In the genomic region with DNA sequence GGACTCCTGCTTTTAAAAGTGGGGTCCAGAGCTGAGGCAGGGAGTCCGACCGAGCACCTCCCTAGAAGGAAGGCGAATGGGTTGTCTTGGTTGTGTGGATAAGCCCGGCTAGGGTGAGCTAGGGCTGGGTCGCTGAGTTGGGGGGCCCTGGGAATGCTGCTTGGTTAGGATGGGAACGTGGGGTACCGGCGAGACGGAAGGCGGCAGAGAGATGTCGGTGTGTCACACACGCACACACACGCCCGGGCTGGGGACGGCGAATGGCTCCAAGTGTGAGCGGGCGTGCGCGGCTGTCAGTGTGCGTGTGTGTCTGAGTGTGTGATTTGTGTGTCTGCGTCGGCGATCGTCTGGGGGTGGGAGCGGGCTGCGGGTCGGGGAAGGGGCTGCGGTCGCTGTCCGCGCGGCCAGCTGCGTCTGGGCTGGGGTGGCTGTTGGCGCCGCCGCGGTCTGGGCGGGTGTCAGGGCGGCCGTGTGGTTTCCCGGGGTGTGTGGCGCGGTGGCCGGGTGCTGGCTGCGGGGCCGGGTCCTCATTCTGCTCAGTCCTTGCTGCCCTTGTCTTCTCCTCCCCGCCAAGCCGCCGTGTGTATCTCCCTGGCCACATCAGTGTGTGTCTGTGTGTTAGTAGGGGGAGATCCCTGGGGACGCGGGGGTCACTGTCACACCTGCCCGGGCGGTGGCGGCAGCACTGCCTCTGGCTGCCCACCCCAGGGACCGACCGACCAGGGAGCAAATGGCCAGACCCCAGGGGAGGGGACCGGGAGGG, we compare ENCODE assay signal across 8 cellular contexts. TPM values are rescaled to one million over a fixed set of nuclear protein-coding genes. Genes with fewer than 3 reads are reported as not detected.
DNase-seq lines count a peak whose midpoint lies in the region; ATAC-seq, FAIRE-seq and TF ChIP-seq lines count a peak whose summit lies in the region.

No MANE protein-coding gene starts in this region.

- CTCF ChIA-PET in A549 (lab: Yijun Ruan, JAX), result interaction anchor here (1.9 to 17.9 kb wide), 5 partner anchors 9 to 410 kb away, joined by 3 to 319 read pairs (median 10); partner anchors contain the start of genes ADAM15 and EFNA4
- CTCF ChIA-PET in HepG2 (lab: Yijun Ruan, JAX; ENCODE audit: low intra/inter-chr PET ratio, low total read pairs), result no interaction called here

- H3K9ac ChIP-seq in GM23248 (no peak overlapping the region), HepG2 (ENCODE audit: insufficient read depth, low read depth, low read length) (no peak overlapping the region)

- TF ChIP-seq EP300 in A549 (IDR thresholded peaks at IDR 0.05), result no peak
- TF ChIP-seq EP300 in HepG2 (IDR thresholded peaks at IDR 0.05; ENCODE audit: low read depth in 2 of 2, low read length in 2 of 2), result no peak
- no peak for TF ChIP-seq EP300 in HepG2 (CRISPR knock-in tag; IDR thresholded peaks at IDR 0.05; ENCODE audit: borderline replicate concordance)

- in situ Hi-C loops in GM23248 (cut with MboI) (no loop called here), HepG2 (cut with HindIII; ENCODE audit: extremely low pct_ligation_motif_present, low pct_unique_long_range_greater_than_20kb) (no loop called here)

- no peak for TF ChIP-seq RAD21 in A549 (conservative IDR thresholded peaks at IDR 0.05 in 1 of 2, IDR thresholded peaks at IDR 0.05 in 1 of 2)
- no peak for TF ChIP-seq RAD21 in HepG2 (CRISPR knock-in tag; IDR thresholded peaks at IDR 0.05)

- H3K4me2 ChIP-seq in A549 (peak overlapping the region; percentile 99), GM23248 (ENCODE audit: unreplicated experiment) (peak overlapping the region; percentile 73), HepG2 (ENCODE audit: low read depth, low read length) (peak overlapping the region; percentile 90)

- peaks cover 47% of the 10 kb centered on the region for H3K27me3 Mint-ChIP-seq in activated T-cell treated with anti-CD3 and anti-CD28 coated beads, Interleukin-2, amount 50 U/mL, for 24 hours

- H3K4me3 ChIP-seq in A549, result peak overlapping the region; percentile 55
- H3K4me3 ChIP-seq in GM23248, result no peak overlapping the region; the same call in 1 of the 2 replicates
- H3K4me3 ChIP-seq in HepG2 (replicated peaks in 1 of 3; ENCODE audit: insufficient read depth in 1 of 3, low read depth in 2 of 3, low read length in 3 of 3), result peak overlapping the region; percentile 41 to 70 (median 50)

- ATAC-seq in A549, result peak in 1 of 2 experiments; percentile 35; a peak in 3 of 6 replicates
- peak; percentile 15 for ATAC-seq in HepG2
- no peak for ATAC-seq in HG03135 (IDR thresholded peaks at IDR 0.05; ENCODE audit: unreplicated experiment)
- ATAC-seq in HG03196 (IDR thresholded peaks at IDR 0.05; ENCODE audit: unreplicated experiment), result no peak
- no peak for ATAC-seq in HG03571 (IDR thresholded peaks at IDR 0.05; ENCODE audit: unreplicated experiment)

- H3K36me3 Mint-ChIP-seq in activated T-cell treated with anti-CD3 and anti-CD28 coated beads, Interleukin-2, amount 50 U/mL, for 24 hours (ENCODE audit: low read depth), result no peaks in the 10 kb centered on the region

- DNase-seq in A549 (ENCODE audit: low read depth in 1 of 2, low spot score in 1 of 2) (no peak), GM23248 (no peak), HepG2 (ENCODE audit: low spot score) (no peak)
- DNase-seq in activated T-cell treated with anti-CD3 and anti-CD28 coated beads, Interleukin-2, amount 50 U/mL, for 24 hours, result peak; percentile 51
- no peak for DNase-seq in central memory CD4-positive, alpha-beta T cell

- peaks cover 7% of the 10 kb centered on the region for H3F3A ChIP-seq in GM23248 (ENCODE audit: insufficient read depth)

- peaks cover 45% of the 10 kb centered on the region for H3K4me1 Mint-ChIP-seq in activated T-cell treated with anti-CD3 and anti-CD28 coated beads, Interleukin-2, amount 50 U/mL, for 24 hours (ENCODE audit: low read depth)

- no peaks in the 10 kb centered on the region for H4K20me1 ChIP-seq in GM23248 (ENCODE audit: insufficient read depth)
- H4K20me1 ChIP-seq in HepG2 (ENCODE audit: insufficient read depth, low read length), result peaks cover 4% of the 10 kb centered on the region; the same call in 1 of the 2 replicates

- peaks cover 51% of the 10 kb centered on the region for H3K4me1 ChIP-seq in A549
- peaks cover 5% of the 10 kb centered on the region; the same call in 1 of the 2 replicates for H3K4me1 ChIP-seq in GM23248 (ENCODE audit: insufficient read depth)
- peaks cover 67% of the 10 kb centered on the region for H3K4me1 ChIP-seq in HepG2 (ENCODE audit: insufficient read depth, low read length)

- POLR2A ChIA-PET in A549 (lab: Yijun Ruan, JAX), result no interaction called here
- POLR2A ChIA-PET in HepG2 (lab: Yijun Ruan, JAX), result interaction anchor here (1.0 to 2.3 kb wide), 3 partner anchors 9 to 16 kb away, joined by 3 to 10 read pairs (median 4); partner anchors contain the start of gene EFNA4

- FAIRE-seq in A549 (lab: Jason Lieb, UNC) (no peak), HepG2 (lab: Jason Lieb, UNC) (no peak)

- no peaks in the 10 kb centered on the region for H3K9me3 ChIP-seq in A549
- no peaks in the 10 kb centered on the region for H3K9me3 ChIP-seq in GM23248 (ENCODE audit: low read depth)
- no peaks in the 10 kb centered on the region for H3K9me3 ChIP-seq in HepG2 (ENCODE audit: low read length)

- H3K36me3 ChIP-seq in GM23248 (ENCODE audit: low read depth) (no peaks in the 10 kb centered on the region), HepG2 (replicated peaks in 1 of 2; ENCODE audit: control insufficient read depth in 1 of 2, insufficient read depth in 2 of 2, low read length in 2 of 2) (no peaks in the 10 kb centered on the region)

- intact Hi-C loops in HepG2 (cut with micrococcal nuclease; ENCODE audit: unreplicated experiment), result loop anchor here (5.0 to 10.0 kb wide), 2 partner anchors 32 to 175 kb away; no protein-coding TSS in a partner anchor

- H3K27ac ChIP-seq in A549 (peak overlapping the region in 1 of 2 experiments; percentile 43; a peak in 3 of 6 replicates), GM23248 (no peak overlapping the region), HepG2 (ENCODE audit: extremely low read length, insufficient read depth, low read length) (no peak overlapping the region)

- H3K4me3 Mint-ChIP-seq in activated T-cell treated with anti-CD3 and anti-CD28 coated beads, Interleukin-2, amount 50 U/mL, for 24 hours, result peak overlapping the region; percentile 65

- peak overlapping the region; percentile 53 for H3K27ac Mint-ChIP-seq in activated T-cell treated with anti-CD3 and anti-CD28 coated beads, Interleukin-2, amount 50 U/mL, for 24 hours

- WGBS in A549 (ENCODE audit: missing lambda C conversion rate), result 7% methylated on average over 21 of the region's 58 CpGs
- WGBS in GM23248 (ENCODE audit: low coverage in 1 of 2, low lambda C conversion rate in 2 of 2, missing lambda C conversion rate in 2 of 2), 2 experiments, result 1 to 2% methylated on average over 31 to 56 of the region's 58 CpGs
- WGBS in HepG2 (ENCODE audit: low lambda C conversion rate), result 2% methylated on average over 27 of the region's 58 CpGs

- H2AFZ ChIP-seq in GM23248 (no peak overlapping the region), HepG2 (ENCODE audit: low read length) (no peak overlapping the region)

- TF ChIP-seq CTCF in A549 (IDR thresholded peaks at IDR 0.05), result no peak
- TF ChIP-seq CTCF in HepG2 (CRISPR knock-in tag; IDR thresholded peaks at IDR 0.05), result no peak

- no peaks in the 10 kb centered on the region for H3K9me3 Mint-ChIP-seq in activated T-cell treated with anti-CD3 and anti-CD28 coated beads, Interleukin-2, amount 50 U/mL, for 24 hours

- no peaks in the 10 kb centered on the region for H3K9me2 ChIP-seq in GM23248 (ENCODE audit: insufficient read depth)

- no TSS peak for BruUV-seq in HepG2 (replicated peaks; lab: Mats Ljungman, UMichigan)

- H3K79me2 ChIP-seq in GM23248 (ENCODE audit: insufficient read depth), result no peaks in the 10 kb centered on the region
- no peaks in the 10 kb centered on the region for H3K79me2 ChIP-seq in HepG2 (ENCODE audit: insufficient read depth, low read length)

- no peak for TF ChIP-seq POLR2A in A549 (IDR thresholded peaks at IDR 0.05; ENCODE audit: low read length)
- no peak for TF ChIP-seq POLR2A in HepG2 (IDR thresholded peaks at IDR 0.05; ENCODE audit: insufficient read depth in 1 of 2, low read depth in 2 of 2, low read length in 2 of 2)

- H3K27me3 ChIP-seq in GM23248 (replicated peaks; ENCODE audit: insufficient read depth), result peaks cover 49% of the 10 kb centered on the region
- H3K27me3 ChIP-seq in HepG2 (ENCODE audit: control insufficient read depth in 1 of 2, insufficient read depth in 2 of 2, low read length in 2 of 2), result peaks cover 28 to 93% of the 10 kb centered on the region in 2 experiments

RNA-seq across cellular contexts. Expression of gene EFNA3, which starts 1.0 kb away (rescaled TPM):
- polyA plus RNA-seq in A549 (2011; rRNA removed) (1.9 and 2.6 TPM in 2 replicates), A549 (2017; fragmentation: RNase III; extraction: RNeasy Plus Mini Kit Qiagen cat#74134 plus additional on column Dnase treatment) (2.0 to 3.2 TPM (median 2.7 TPM) in 3 replicates), GM23248 (2016; fragmentation: Nextera tagmentation; extraction: Ambion mirVana) (2.5 and 2.7 TPM in 2 replicates), HepG2 (2011; rRNA removed) (5.7 and 6.8 TPM in 2 replicates)
- polyA plus RNA-seq in A549 (2012; cell fraction: cytosol; rRNA removed), result 2.6 and 3.0 TPM in 2 replicates
- 2.7 and 3.3 TPM in 2 replicates for polyA plus RNA-seq in A549 (2012; cell fraction: nucleus; rRNA removed)
- 2.6 and 4.0 TPM in 2 replicates for polyA minus RNA-seq in A549 (2011; rRNA and poly(A)+ RNA removed)
- total RNA-seq in GM23248 (2014; rRNA removed; shearing (Covaris generic)), result 1.4 and 3.0 TPM in 2 replicates
- total RNA-seq in HepG2 (2016; rRNA removed; fragmentation: Illumina TruSeq; extraction: Trizol), result 1.0 and 1.6 TPM in 2 replicates
- 0.62 and 0.71 TPM in 2 replicates for total RNA-seq in HepG2 (2016; cell fraction: cytosol; rRNA removed; fragmentation: Illumina TruSeq; extraction: Trizol; ENCODE audit: low read depth)
- total RNA-seq in HepG2 (2016; cell fraction: insoluble cytoplasmic fraction; rRNA removed; fragmentation: Illumina TruSeq; extraction: Trizol), result 1.1 and 1.4 TPM in 2 replicates
- total RNA-seq in HepG2 (2016; cell fraction: membrane; rRNA removed; fragmentation: Illumina TruSeq; extraction: Trizol), result 1.1 TPM in 2 replicates
- 0.22 and 0.34 TPM in 2 replicates for total RNA-seq in HepG2 (2016; cell fraction: nucleus; rRNA removed; fragmentation: Illumina TruSeq; extraction: Trizol)
- polyA plus RNA-seq in HepG2 (2011; cell fraction: cytosol; rRNA removed), result 3.6 and 6.1 TPM in 2 replicates
- polyA plus RNA-seq in HepG2 (2011; cell fraction: nucleus; rRNA removed), result 6.0 and 6.7 TPM in 2 replicates
- polyA plus RNA-seq in HepG2 (2012), result 4.7 and 5.0 TPM in 2 replicates
- polyA plus RNA-seq in HepG2 (2016; cell fraction: cytosol; fragmentation: Illumina TruSeq; extraction: Trizol; ENCODE audit: low read depth), result 0.71 and 0.87 TPM in 2 replicates
- 1.6 and 1.7 TPM in 2 replicates for polyA plus RNA-seq in HepG2 (2016; cell fraction: insoluble cytoplasmic fraction; fragmentation: Illumina TruSeq; extraction: Trizol; ENCODE audit: low read depth)
- polyA plus RNA-seq in HepG2 (2016; cell fraction: membrane; fragmentation: Illumina TruSeq; extraction: Trizol; ENCODE audit: low read depth), result 0.94 and 1.0 TPM in 2 replicates
- 1.4 and 2.1 TPM in 2 replicates for polyA plus RNA-seq in HepG2 (2016; cell fraction: nucleus; fragmentation: Illumina TruSeq; extraction: Trizol; ENCODE audit: insufficient read depth, low read depth)
- 8.7 and 10.6 TPM in 2 replicates for polyA minus RNA-seq in HepG2 (2011; rRNA and poly(A)+ RNA removed; ENCODE audit: low replicate concordance)
- 1.8 and 2.5 TPM in 2 replicates for polyA minus RNA-seq in HepG2 (2011; cell fraction: cytosol; rRNA and poly(A)+ RNA removed)
- 1.2 TPM in 1 of 2 replicates, not detected in the other for polyA minus RNA-seq in HepG2 (2011; cell fraction: nucleus; rRNA and poly(A)+ RNA removed)

RNA-seq across cellular contexts. Expression of gene EFNA4, which starts 16.1 kb away (rescaled TPM):
- 3.1 and 4.9 TPM in 2 replicates for polyA plus RNA-seq in A549 (2011; rRNA removed)
- 5.3 and 7.4 TPM in 2 replicates for polyA plus RNA-seq in A549 (2012; cell fraction: cytosol; rRNA removed)
- polyA plus RNA-seq in A549 (2012; cell fraction: nucleus; rRNA removed), result 6.7 and 7.0 TPM in 2 replicates
- polyA plus RNA-seq in A549 (2017; fragmentation: RNase III; extraction: RNeasy Plus Mini Kit Qiagen cat#74134 plus additional on column Dnase treatment), result 6.1 to 8.7 TPM (median 7.5 TPM) in 3 replicates
- 4.5 and 5.9 TPM in 2 replicates for polyA minus RNA-seq in A549 (2011; rRNA and poly(A)+ RNA removed)
- total RNA-seq in GM23248 (2014; rRNA removed; shearing (Covaris generic)), result 2.4 and 5.5 TPM in 2 replicates
- 4.4 and 4.6 TPM in 2 replicates for polyA plus RNA-seq in GM23248 (2016; fragmentation: Nextera tagmentation; extraction: Ambion mirVana)
- total RNA-seq in HepG2 (2016; rRNA removed; fragmentation: Illumina TruSeq; extraction: Trizol), result 9.3 and 17.2 TPM in 2 replicates
- 7.3 and 8.5 TPM in 2 replicates for total RNA-seq in HepG2 (2016; cell fraction: cytosol; rRNA removed; fragmentation: Illumina TruSeq; extraction: Trizol; ENCODE audit: low read depth)
- total RNA-seq in HepG2 (2016; cell fraction: insoluble cytoplasmic fraction; rRNA removed; fragmentation: Illumina TruSeq; extraction: Trizol), result 11.0 and 17.1 TPM in 2 replicates
- 8.8 and 11.0 TPM in 2 replicates for total RNA-seq in HepG2 (2016; cell fraction: membrane; rRNA removed; fragmentation: Illumina TruSeq; extraction: Trizol)
- 11.6 and 14.7 TPM in 2 replicates for total RNA-seq in HepG2 (2016; cell fraction: nucleus; rRNA removed; fragmentation: Illumina TruSeq; extraction: Trizol)
- 12.0 and 13.9 TPM in 2 replicates for polyA plus RNA-seq in HepG2 (2011; rRNA removed)
- polyA plus RNA-seq in HepG2 (2011; cell fraction: cytosol; rRNA removed), result 10.6 and 13.8 TPM in 2 replicates
- polyA plus RNA-seq in HepG2 (2011; cell fraction: nucleus; rRNA removed), result 8.4 and 8.6 TPM in 2 replicates
- 6.5 and 7.0 TPM in 2 replicates for polyA plus RNA-seq in HepG2 (2012)
- polyA plus RNA-seq in HepG2 (2016; cell fraction: cytosol; fragmentation: Illumina TruSeq; extraction: Trizol; ENCODE audit: low read depth), result 3.8 and 4.4 TPM in 2 replicates
- polyA plus RNA-seq in HepG2 (2016; cell fraction: insoluble cytoplasmic fraction; fragmentation: Illumina TruSeq; extraction: Trizol; ENCODE audit: low read depth), result 9.8 and 11.5 TPM in 2 replicates
- polyA plus RNA-seq in HepG2 (2016; cell fraction: membrane; fragmentation: Illumina TruSeq; extraction: Trizol; ENCODE audit: low read depth), result 5.1 and 5.2 TPM in 2 replicates
- 25.7 and 27.9 TPM in 2 replicates for polyA plus RNA-seq in HepG2 (2016; cell fraction: nucleus; fragmentation: Illumina TruSeq; extraction: Trizol; ENCODE audit: insufficient read depth, low read depth)
- polyA minus RNA-seq in HepG2 (2011; rRNA and poly(A)+ RNA removed; ENCODE audit: low replicate concordance), result 11.1 and 12.4 TPM in 2 replicates
- 4.8 and 5.1 TPM in 2 replicates for polyA minus RNA-seq in HepG2 (2011; cell fraction: cytosol; rRNA and poly(A)+ RNA removed)
- 2.4 and 3.6 TPM in 2 replicates for polyA minus RNA-seq in HepG2 (2011; cell fraction: nucleus; rRNA and poly(A)+ RNA removed)

RNA-seq across cellular contexts. Expression of gene ADAM15, which starts 28.6 kb away (rescaled TPM):
- polyA plus RNA-seq in A549 (2011; rRNA removed), result 25.6 and 33.6 TPM in 2 replicates
- 48.4 and 71.3 TPM in 2 replicates for polyA plus RNA-seq in A549 (2012; cell fraction: cytosol; rRNA removed)
- 165 and 205 TPM in 2 replicates for polyA plus RNA-seq in A549 (2012; cell fraction: nucleus; rRNA removed)
- polyA plus RNA-seq in A549 (2017; fragmentation: RNase III; extraction: RNeasy Plus Mini Kit Qiagen cat#74134 plus additional on column Dnase treatment), result 33.0 to 35.2 TPM (median 34.2 TPM) in 3 replicates
- polyA minus RNA-seq in A549 (2011; rRNA and poly(A)+ RNA removed), result 66.5 and 71.0 TPM in 2 replicates
- total RNA-seq in GM23248 (2014; rRNA removed; shearing (Covaris generic)), result 85.6 and 109 TPM in 2 replicates
- 73.0 and 80.4 TPM in 2 replicates for polyA plus RNA-seq in GM23248 (2016; fragmentation: Nextera tagmentation; extraction: Ambion mirVana)
- total RNA-seq in HepG2 (2016; rRNA removed; fragmentation: Illumina TruSeq; extraction: Trizol), result 12.3 and 25.6 TPM in 2 replicates
- total RNA-seq in HepG2 (2016; cell fraction: cytosol; rRNA removed; fragmentation: Illumina TruSeq; extraction: Trizol; ENCODE audit: low read depth), result 9.4 and 10.0 TPM in 2 replicates
- 11.8 and 25.5 TPM in 2 replicates for total RNA-seq in HepG2 (2016; cell fraction: insoluble cytoplasmic fraction; rRNA removed; fragmentation: Illumina TruSeq; extraction: Trizol)
- total RNA-seq in HepG2 (2016; cell fraction: membrane; rRNA removed; fragmentation: Illumina TruSeq; extraction: Trizol), result 12.6 and 15.4 TPM in 2 replicates
- 22.9 and 27.4 TPM in 2 replicates for total RNA-seq in HepG2 (2016; cell fraction: nucleus; rRNA removed; fragmentation: Illumina TruSeq; extraction: Trizol)
- 17.9 and 24.0 TPM in 2 replicates for polyA plus RNA-seq in HepG2 (2011; rRNA removed)
- 12.5 and 21.6 TPM in 2 replicates for polyA plus RNA-seq in HepG2 (2011; cell fraction: cytosol; rRNA removed)
- polyA plus RNA-seq in HepG2 (2011; cell fraction: nucleus; rRNA removed), result 100 and 115 TPM in 2 replicates
- 14.8 and 20.2 TPM in 2 replicates for polyA plus RNA-seq in HepG2 (2012)
- 8.0 and 8.2 TPM in 2 replicates for polyA plus RNA-seq in HepG2 (2016; cell fraction: cytosol; fragmentation: Illumina TruSeq; extraction: Trizol; ENCODE audit: low read depth)
- 10.2 and 14.0 TPM in 2 replicates for polyA plus RNA-seq in HepG2 (2016; cell fraction: insoluble cytoplasmic fraction; fragmentation: Illumina TruSeq; extraction: Trizol; ENCODE audit: low read depth)
- 11.2 and 16.1 TPM in 2 replicates for polyA plus RNA-seq in HepG2 (2016; cell fraction: membrane; fragmentation: Illumina TruSeq; extraction: Trizol; ENCODE audit: low read depth)
- polyA plus RNA-seq in HepG2 (2016; cell fraction: nucleus; fragmentation: Illumina TruSeq; extraction: Trizol; ENCODE audit: insufficient read depth, low read depth), result 65.2 and 66.0 TPM in 2 replicates
- 69.0 and 416 TPM in 2 replicates for polyA minus RNA-seq in HepG2 (2011; rRNA and poly(A)+ RNA removed; ENCODE audit: low replicate concordance)
- polyA minus RNA-seq in HepG2 (2011; cell fraction: cytosol; rRNA and poly(A)+ RNA removed), result 13.6 and 23.7 TPM in 2 replicates
- polyA minus RNA-seq in HepG2 (2011; cell fraction: nucleus; rRNA and poly(A)+ RNA removed), result 19.4 and 22.5 TPM in 2 replicates

RNA-seq across cellular contexts. Expression of gene DCST1, which starts 46.0 kb away (rescaled TPM):
- polyA plus RNA-seq in A549 (2011; rRNA removed) (0.06 TPM in 1 of 2 replicates, not detected in the other), A549 (2017; fragmentation: RNase III; extraction: RNeasy Plus Mini Kit Qiagen cat#74134 plus additional on column Dnase treatment) (not detected in 3 replicates), GM23248 (2016; fragmentation: Nextera tagmentation; extraction: Ambion mirVana) (not detected in 2 replicates), HepG2 (2011; rRNA removed) (0.04 TPM in 1 of 2 replicates, not detected in the other)
- 0.03 and 0.04 TPM in 2 replicates for polyA plus RNA-seq in A549 (2012; cell fraction: cytosol; rRNA removed)
- polyA plus RNA-seq in A549 (2012; cell fraction: nucleus; rRNA removed), result 0.08 TPM in 1 of 2 replicates, not detected in the other
- polyA minus RNA-seq in A549 (2011; rRNA and poly(A)+ RNA removed), result 0.25 TPM in 1 of 2 replicates, not detected in the other
- total RNA-seq in GM23248 (2014; rRNA removed; shearing (Covaris generic)), result not detected in 2 replicates
- total RNA-seq in HepG2 (2016; rRNA removed; fragmentation: Illumina TruSeq; extraction: Trizol), result not detected in 2 replicates
- total RNA-seq in HepG2 (2016; cell fraction: cytosol; rRNA removed; fragmentation: Illumina TruSeq; extraction: Trizol; ENCODE audit: low read depth), result not detected in 2 replicates
- not detected in 2 replicates for total RNA-seq in HepG2 (2016; cell fraction: insoluble cytoplasmic fraction; rRNA removed; fragmentation: Illumina TruSeq; extraction: Trizol)
- not detected in 2 replicates for total RNA-seq in HepG2 (2016; cell fraction: membrane; rRNA removed; fragmentation: Illumina TruSeq; extraction: Trizol)
- not detected in 2 replicates for total RNA-seq in HepG2 (2016; cell fraction: nucleus; rRNA removed; fragmentation: Illumina TruSeq; extraction: Trizol)
- polyA plus RNA-seq in HepG2 (2011; cell fraction: cytosol; rRNA removed), result not detected in 2 replicates
- polyA plus RNA-seq in HepG2 (2011; cell fraction: nucleus; rRNA removed), result 0.19 and 0.24 TPM in 2 replicates
- polyA plus RNA-seq in HepG2 (2012), result not detected in 2 replicates
- polyA plus RNA-seq in HepG2 (2016; cell fraction: cytosol; fragmentation: Illumina TruSeq; extraction: Trizol; ENCODE audit: low read depth), result not detected in 2 replicates
- polyA plus RNA-seq in HepG2 (2016; cell fraction: insoluble cytoplasmic fraction; fragmentation: Illumina TruSeq; extraction: Trizol; ENCODE audit: low read depth), result not detected in 2 replicates
- not detected in 2 replicates for polyA plus RNA-seq in HepG2 (2016; cell fraction: membrane; fragmentation: Illumina TruSeq; extraction: Trizol; ENCODE audit: low read depth)
- not detected in 2 replicates for polyA plus RNA-seq in HepG2 (2016; cell fraction: nucleus; fragmentation: Illumina TruSeq; extraction: Trizol; ENCODE audit: insufficient read depth, low read depth)
- polyA minus RNA-seq in HepG2 (2011; rRNA and poly(A)+ RNA removed; ENCODE audit: low replicate concordance), result not detected in 2 replicates
- polyA minus RNA-seq in HepG2 (2011; cell fraction: cytosol; rRNA and poly(A)+ RNA removed), result not detected in 2 replicates
- polyA minus RNA-seq in HepG2 (2011; cell fraction: nucleus; rRNA and poly(A)+ RNA removed), result not detected in 2 replicates

RNA-seq across cellular contexts. Expression of gene DCST2, which starts 46.1 kb away (rescaled TPM):
- 1.0 and 1.5 TPM in 2 replicates for polyA plus RNA-seq in A549 (2011; rRNA removed)
- polyA plus RNA-seq in A549 (2012; cell fraction: cytosol; rRNA removed), result 0.63 and 0.76 TPM in 2 replicates
- polyA plus RNA-seq in A549 (2012; cell fraction: nucleus; rRNA removed), result 6.2 and 11.1 TPM in 2 replicates
- 0.23 to 0.46 TPM (median 0.43 TPM) in 3 replicates for polyA plus RNA-seq in A549 (2017; fragmentation: RNase III; extraction: RNeasy Plus Mini Kit Qiagen cat#74134 plus additional on column Dnase treatment)
- 0.73 and 0.83 TPM in 2 replicates for polyA minus RNA-seq in A549 (2011; rRNA and poly(A)+ RNA removed)
- not detected in 2 replicates for total RNA-seq in GM23248 (2014; rRNA removed; shearing (Covaris generic))
- 0.14 and 0.16 TPM in 2 replicates for polyA plus RNA-seq in GM23248 (2016; fragmentation: Nextera tagmentation; extraction: Ambion mirVana)
- total RNA-seq in HepG2 (2016; rRNA removed; fragmentation: Illumina TruSeq; extraction: Trizol), result not detected in 2 replicates
- not detected in 2 replicates for total RNA-seq in HepG2 (2016; cell fraction: cytosol; rRNA removed; fragmentation: Illumina TruSeq; extraction: Trizol; ENCODE audit: low read depth)
- total RNA-seq in HepG2 (2016; cell fraction: insoluble cytoplasmic fraction; rRNA removed; fragmentation: Illumina TruSeq; extraction: Trizol), result not detected in 2 replicates
- total RNA-seq in HepG2 (2016; cell fraction: membrane; rRNA removed; fragmentation: Illumina TruSeq; extraction: Trizol), result not detected in 2 replicates
- total RNA-seq in HepG2 (2016; cell fraction: nucleus; rRNA removed; fragmentation: Illumina TruSeq; extraction: Trizol), result not detected in 2 replicates
- polyA plus RNA-seq in HepG2 (2011; rRNA removed), result 0.74 and 0.80 TPM in 2 replicates
- 0.17 and 0.19 TPM in 2 replicates for polyA plus RNA-seq in HepG2 (2011; cell fraction: cytosol; rRNA removed)
- polyA plus RNA-seq in HepG2 (2011; cell fraction: nucleus; rRNA removed), result 7.8 and 11.4 TPM in 2 replicates
- polyA plus RNA-seq in HepG2 (2012), result 0.35 and 1.6 TPM in 2 replicates
- polyA plus RNA-seq in HepG2 (2016; cell fraction: cytosol; fragmentation: Illumina TruSeq; extraction: Trizol; ENCODE audit: low read depth), result 0.29 TPM in 1 of 2 replicates, not detected in the other
- not detected in 2 replicates for polyA plus RNA-seq in HepG2 (2016; cell fraction: insoluble cytoplasmic fraction; fragmentation: Illumina TruSeq; extraction: Trizol; ENCODE audit: low read depth)
- not detected in 2 replicates for polyA plus RNA-seq in HepG2 (2016; cell fraction: membrane; fragmentation: Illumina TruSeq; extraction: Trizol; ENCODE audit: low read depth)
- 0.29 TPM in 1 of 2 replicates, not detected in the other for polyA plus RNA-seq in HepG2 (2016; cell fraction: nucleus; fragmentation: Illumina TruSeq; extraction: Trizol; ENCODE audit: insufficient read depth, low read depth)
- 0.08 and 2.6 TPM in 2 replicates for polyA minus RNA-seq in HepG2 (2011; rRNA and poly(A)+ RNA removed; ENCODE audit: low replicate concordance)
- not detected in 2 replicates for polyA minus RNA-seq in HepG2 (2011; cell fraction: cytosol; rRNA and poly(A)+ RNA removed)
- 0.37 TPM in 1 of 2 replicates, not detected in the other for polyA minus RNA-seq in HepG2 (2011; cell fraction: nucleus; rRNA and poly(A)+ RNA removed)

Comparison
In these comparisons a context has a peak if more than half of its experiments do, and no peak if none do; other contexts are left out.
1. Of the 38 proteins assayed by ChIP-seq in both HepG2 and A549: peak only in HepG2: MAX; only in A549: RNF2; in both: none; in neither: 36.